In the genomic region with DNA sequence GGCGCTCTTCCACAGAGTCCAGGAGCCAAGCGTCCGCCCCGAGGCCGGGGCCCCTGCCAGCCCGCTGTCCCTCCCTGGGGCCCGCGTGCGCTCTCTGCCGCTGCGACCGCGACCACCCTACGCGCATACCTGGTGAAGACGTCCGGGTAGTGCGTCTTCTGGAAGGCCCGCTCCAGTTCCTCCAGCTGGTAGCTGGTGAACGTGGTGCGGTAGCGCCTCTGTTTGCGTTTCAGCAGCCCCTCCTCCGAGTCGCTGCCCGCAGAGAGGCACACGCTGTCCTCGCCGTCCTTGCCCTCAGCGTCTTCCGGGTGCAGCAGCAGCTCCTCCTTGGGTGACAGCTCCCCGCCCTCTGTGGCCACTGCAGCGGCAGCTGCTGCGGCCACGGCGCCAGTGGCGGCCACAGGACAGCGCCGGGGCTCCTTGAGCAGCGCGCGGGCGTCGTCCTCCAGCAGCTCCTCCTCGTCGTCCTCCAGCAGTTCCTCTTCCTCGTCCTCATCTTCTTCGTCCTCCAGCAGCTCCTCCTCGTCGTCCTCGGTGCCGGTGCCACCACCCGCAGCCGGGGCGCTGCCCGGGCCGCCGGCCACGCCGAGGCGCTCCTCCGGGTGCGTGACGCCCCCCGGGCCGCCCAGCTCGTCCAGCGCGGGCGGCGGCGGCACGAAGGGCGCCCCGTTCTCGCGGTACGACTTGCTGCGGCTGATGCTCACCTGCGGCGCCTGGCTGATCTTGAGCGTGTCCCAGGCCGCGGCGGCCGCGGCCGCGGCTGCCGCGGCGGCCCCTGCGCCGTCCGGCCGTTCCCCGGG, we compare ENCODE assay signal across 8 cellular contexts. TPM values are rescaled to one million over a fixed set of nuclear protein-coding genes. Genes with fewer than 3 reads are reported as not detected.
DNase-seq lines count a peak whose midpoint lies in the region; ATAC-seq and TF ChIP-seq lines count a peak whose summit lies in the region.

No MANE protein-coding gene starts in this region.

- no peak for TF ChIP-seq POLR2A in esophagus muscularis mucosa (IDR thresholded peaks at IDR 0.05; ENCODE audit: low read depth)
- TF ChIP-seq POLR2A in stomach (IDR thresholded peaks at IDR 0.05) = no peak

- H3K36me3 ChIP-seq in OCI-LY1 (ENCODE audit: insufficient read depth, low read length) = no peaks in the 10 kb centered on the region
- no peaks in the 10 kb centered on the region for H3K36me3 ChIP-seq in esophagus muscularis mucosa
- H3K36me3 ChIP-seq in stomach = no peaks in the 10 kb centered on the region
- no peaks in the 10 kb centered on the region for H3K36me3 ChIP-seq in SJCRH30

- peaks cover 81% of the 10 kb centered on the region for H3K27me3 Mint-ChIP-seq in activated CD8-positive, alpha-beta memory T cell treated with anti-CD3 and anti-CD28 coated beads, Interleukin-2, amount 10 ng/mL, durations not matched to agents 7 days and 5 days

- no peak for TF ChIP-seq CTCF in OCI-LY1 (IDR thresholded peaks at IDR 0.05; ENCODE audit: low read length)
- TF ChIP-seq CTCF in esophagus muscularis mucosa (IDR thresholded peaks at IDR 0.05) = no peak
- TF ChIP-seq CTCF in stomach (IDR thresholded peaks at IDR 0.05) = no peak

- H3K4me3 Mint-ChIP-seq in activated CD8-positive, alpha-beta memory T cell treated with anti-CD3 and anti-CD28 coated beads, Interleukin-2, amount 10 ng/mL, durations not matched to agents 7 days and 5 days = peak overlapping the region; percentile 61

- H3K79me2 ChIP-seq in OCI-LY1 (ENCODE audit: insufficient read depth, low read length) = no peaks in the 10 kb centered on the region

- intact Hi-C loops in esophagus muscularis mucosa (cut with DNase I) (no loop called here), stomach (cut with DNase I; ENCODE audit: low total_unique reads) (no loop called here)

- TF ChIP-seq EP300 in esophagus muscularis mucosa (IDR thresholded peaks at IDR 0.05) = no peak
- TF ChIP-seq EP300 in stomach (IDR thresholded peaks at IDR 0.05) = no peak

- 32% methylated on average over 35 of the region's 97 CpGs for WGBS in esophagus muscularis mucosa
- WGBS in stomach, 5 donors = 1 to 44% (median 20%) methylated on average over 1 to 94 of the region's 97 CpGs

- no peaks in the 10 kb centered on the region; the same call in 1 of the 2 replicates for H3K27me3 ChIP-seq in OCI-LY1 (ENCODE audit: insufficient read depth, low read length)
- H3K27me3 ChIP-seq in esophagus muscularis mucosa = peaks cover 0 to 96% (median 60%) of the 10 kb centered on the region in 4 donors
- peaks cover 54 to 99% (median 90%) of the 10 kb centered on the region in 3 donors for H3K27me3 ChIP-seq in stomach
- no peaks in the 10 kb centered on the region for H3K27me3 ChIP-seq in SJCRH30

- H3K9me3 ChIP-seq in OCI-LY1 (ENCODE audit: low read length) = no peaks in the 10 kb centered on the region
- peaks cover 0 to 8% (median 0%) of the 10 kb centered on the region in 4 donors for H3K9me3 ChIP-seq in esophagus muscularis mucosa
- peaks cover 0 to 33% (median 3%) of the 10 kb centered on the region in 4 donors for H3K9me3 ChIP-seq in stomach
- no peaks in the 10 kb centered on the region for H3K9me3 ChIP-seq in SJCRH30 (replicated peaks)

- no peaks in the 10 kb centered on the region for H4K20me1 ChIP-seq in OCI-LY1 (ENCODE audit: insufficient read depth, low read length)

- H3K36me3 Mint-ChIP-seq in activated CD8-positive, alpha-beta memory T cell treated with anti-CD3 and anti-CD28 coated beads, Interleukin-2, amount 10 ng/mL, durations not matched to agents 7 days and 5 days = no peaks in the 10 kb centered on the region

- ATAC-seq in activated CD8-positive, alpha-beta memory T cell treated with anti-CD3 and anti-CD28 coated beads, Interleukin-2, amount 10 ng/mL, durations not matched to agents 7 days and 5 days = peak; percentile 45

- H3K4me1 Mint-ChIP-seq in activated CD8-positive, alpha-beta memory T cell treated with anti-CD3 and anti-CD28 coated beads, Interleukin-2, amount 10 ng/mL, durations not matched to agents 7 days and 5 days = peaks cover 10% of the 10 kb centered on the region

- H3K4me1 ChIP-seq in OCI-LY1 (ENCODE audit: insufficient read depth, low read length, severe bottlenecking) = no peaks in the 10 kb centered on the region
- peaks cover 7 to 45% (median 31%) of the 10 kb centered on the region in 4 donors for H3K4me1 ChIP-seq in esophagus muscularis mucosa
- H3K4me1 ChIP-seq in stomach = peaks cover 3 to 30% (median 21%) of the 10 kb centered on the region in 4 donors
- H3K4me1 ChIP-seq in SJCRH30 = no peaks in the 10 kb centered on the region

- no peak overlapping the region for H3K9ac ChIP-seq in OCI-LY1 (ENCODE audit: low read length)

- no peaks in the 10 kb centered on the region for H3K9me3 Mint-ChIP-seq in activated CD8-positive, alpha-beta memory T cell treated with anti-CD3 and anti-CD28 coated beads, Interleukin-2, amount 10 ng/mL, durations not matched to agents 7 days and 5 days (ENCODE audit: low read depth)

- H3K9me2 ChIP-seq in OCI-LY1 (ENCODE audit: low read depth, low read length) = no peaks in the 10 kb centered on the region

- no peaks in the 10 kb centered on the region for H3F3A ChIP-seq in OCI-LY1 (ENCODE audit: insufficient read depth, low read length)

- peak overlapping the region; percentile 55 for H3K4me3 ChIP-seq in OCI-LY1 (ENCODE audit: low read depth, low read length, poor library complexity, severe bottlenecking)
- H3K4me3 ChIP-seq in esophagus muscularis mucosa = peak overlapping the region; percentile 30 to 47 (median 34)
- H3K4me3 ChIP-seq in stomach = peak overlapping the region; percentile 20 to 44 (median 33)
- no peak overlapping the region for H3K4me3 ChIP-seq in SJCRH30

- no peak overlapping the region for H3K27ac ChIP-seq in OCI-LY1 (ENCODE audit: low read depth, low read length, poor library complexity, severe bottlenecking)
- H3K27ac ChIP-seq in esophagus muscularis mucosa (replicated peaks in 1 of 4) = no peak overlapping the region
- H3K27ac ChIP-seq in stomach = no peak overlapping the region
- H3K27ac ChIP-seq in SJCRH30 = no peak overlapping the region

- DNase-seq in activated CD8-positive, alpha-beta memory T cell treated with anti-CD3 and anti-CD28 coated beads, Interleukin-2, amount 10 ng/mL, durations not matched to agents 7 days and 5 days = no peak
- DNase-seq in activated CD8-positive, alpha-beta memory T cell treated with anti-CD3 and anti-CD28 coated beads for 24 hours = no peak
- DNase-seq in esophagus muscularis mucosa (ENCODE audit: extremely low spot score) (no peak), stomach (no peak), SJCRH30 (no peak), DMS79 (lab: John Stamatoyannopoulos, UW) (no peak), SKM-1 treated with dmso at 0.1 percent for 144 hours (lab: John Stamatoyannopoulos, UW; ENCODE audit: unreplicated experiment) (no peak)

- no peak overlapping the region for H2AFZ ChIP-seq in OCI-LY1 (ENCODE audit: low read length)

- no peak overlapping the region for H3K27ac Mint-ChIP-seq in activated CD8-positive, alpha-beta memory T cell treated with anti-CD3 and anti-CD28 coated beads, Interleukin-2, amount 10 ng/mL, durations not matched to agents 7 days and 5 days

- peak overlapping the region; percentile 65 for H3K4me2 ChIP-seq in OCI-LY1 (ENCODE audit: low read length)

- CTCF ChIA-PET in activated CD8-positive, alpha-beta memory T cell treated with anti-CD3 and anti-CD28 coated beads, Interleukin-2, amount 10 ng/mL, durations not matched to agents 7 days and 5 days (lab: Charles Lee) = interaction anchor here (6.0 kb wide), 1 partner anchor 9 kb away, joined by 28 read pairs; no protein-coding TSS in a partner anchor

RNA-seq across cellular contexts. Expression of a gene that starts 2.8 kb away (rescaled TPM):
- not detected for total RNA-seq in activated CD8-positive, alpha-beta memory T cell treated with anti-CD3 and anti-CD28 coated beads, Interleukin-2, amount 10 ng/mL, durations not matched to agents 7 days and 5 days
- total RNA-seq in esophagus muscularis mucosa (not detected), stomach (1 to 10 TPM in 1 of 5 donors, under 1 TPM in 3, not detected in 1; 0.18 to 1.8 (median 0.43) TPM)
- polyA plus RNA-seq in stomach = under 1 TPM; 0.18 to 0.87 (median 0.76) TPM
- not detected in 2 replicates for total RNA-seq in SJCRH30 (2014; rRNA removed; shearing (Covaris generic))
